Comparison of ENCODE assay signal across 22 cellular contexts in the genomic region with DNA sequence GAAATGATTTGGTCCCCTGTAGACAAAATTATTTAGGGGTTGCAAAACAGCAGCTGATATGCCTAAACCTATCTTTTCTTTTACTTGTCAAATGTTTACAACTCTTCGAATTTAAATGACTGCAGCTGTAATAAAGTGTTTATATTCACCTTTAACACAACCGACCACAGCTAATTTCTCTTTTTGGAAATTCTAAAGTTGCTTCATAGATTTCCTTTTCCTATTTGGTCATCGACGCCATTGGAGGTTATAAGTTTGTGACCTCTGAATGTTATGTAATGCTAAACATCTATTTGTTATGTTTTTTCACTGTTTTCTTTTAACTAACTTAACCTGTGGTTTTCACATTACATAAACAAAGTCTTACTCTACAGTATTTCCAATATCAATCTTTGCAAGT.
DNase-seq lines count a peak whose midpoint lies in the region; ATAC-seq and TF ChIP-seq lines count a peak whose summit lies in the region.
"Had no signal": no experiment of that assay in that cellular context is flagged by ENCODE, and none has a peak within 500 bp of the region (broad histone marks: within the 10 kb centered on the region; RNA-seq: fewer than 3 reads in every experiment).

No MANE protein-coding gene starts in this region.

- no peak for TF ChIP-seq CTCF in PC-3 (conservative IDR thresholded peaks at IDR 0.05; ENCODE audit: low read depth, low read length)

- ATAC-seq in PC-3 (no peak), HG02642 (IDR thresholded peaks at IDR 0.05; ENCODE audit: poor library complexity, unreplicated experiment) (no peak)
- ATAC-seq: CD8-positive, alpha-beta T cell had no signal

- peak; percentile 50 for DNase-seq in H4 (ENCODE audit: low spot score)
- no peak for DNase-seq in PC-3
- DNase-seq in mesenchymal stem cell = peak; percentile 72
- DNase-seq in renal cortical epithelial cell (ENCODE audit: low read depth) = peak; percentile 9
- no peak for DNase-seq in DMS 273 treated with DMSO at 0.1 percent for 48 hours (lab: John Stamatoyannopoulos, UW)
- DNase-seq in effector memory CD4-positive, alpha-beta T cell = no peak
- no peak for DNase-seq in NOMO-1 (lab: John Stamatoyannopoulos, UW; ENCODE audit: unreplicated experiment in 2 of 2)
- DNase-seq: 8988T; AML-193; Caco-2; Calu3; CD4-positive, alpha-beta T cell; CD8-positive, alpha-beta T cell; DMS153; DMS53; DMS79; DND-41; EL; GDM1 had no signal

- H3K36me3 ChIP-seq in PC-3 (ENCODE audit: low read depth, low read length) (no peaks in the 10 kb centered on the region), mesenchymal stem cell (ENCODE audit: control insufficient read depth in 1 of 2, insufficient read depth in 2 of 2, low read depth in 1 of 2, low read length in 2 of 2) (no peaks in the 10 kb centered on the region)
- no peaks in the 10 kb centered on the region for H3K36me3 ChIP-seq in effector memory CD4-positive, alpha-beta T cell (ENCODE audit: control insufficient read depth, insufficient read depth, low read length)
- H3K36me3 ChIP-seq: BLaER1 treated with 17β-estradiol and CSF1 and Interleukin-3, amounts not matched to agents 10 nM and 100 nM had no signal

- H3K23ac ChIP-seq in mesenchymal stem cell (ENCODE audit: low read length in 2 of 2) = no peak overlapping the region

- no peak overlapping the region for H2BK15ac ChIP-seq in mesenchymal stem cell (ENCODE audit: low read depth, poor library complexity, severe bottlenecking)

- H3K9me2 ChIP-seq in PC-3 (replicated peaks; ENCODE audit: low read length) = no peaks in the 10 kb centered on the region

- H2AFZ ChIP-seq in PC-3 (ENCODE audit: low read length) = 0 out of 2 replicates have a peak overlapping the region, but pooled peaks have one; percentile 28
- no peak overlapping the region for H2AFZ ChIP-seq in mesenchymal stem cell (ENCODE audit: low read depth, low read length)

- H3K14ac ChIP-seq in mesenchymal stem cell (ENCODE audit: low read length in 2 of 2) = no peak overlapping the region

- H2BK12ac ChIP-seq in mesenchymal stem cell (ENCODE audit: low read length in 2 of 2) = no peak overlapping the region

- H3K4me2 ChIP-seq in PC-3 (ENCODE audit: low read length) (no peak overlapping the region), mesenchymal stem cell (ENCODE audit: low read length, poor library complexity, severe bottlenecking) (no peak overlapping the region)
- H3K4me2 ChIP-seq: BLaER1 treated with 17β-estradiol and CSF1 and Interleukin-3, amounts not matched to agents 10 nM and 100 nM had no signal

- no peaks in the 10 kb centered on the region for H4K20me1 ChIP-seq in PC-3 (ENCODE audit: low read length)
- H4K20me1 ChIP-seq: BLaER1 treated with 17β-estradiol and CSF1 and Interleukin-3, amounts not matched to agents 10 nM and 100 nM had no signal

- H3F3A ChIP-seq in PC-3 (ENCODE audit: low read length, unreplicated experiment) = no peaks in the 10 kb centered on the region

- H3K27ac ChIP-seq in PC-3 (ENCODE audit: low read length) (no peak overlapping the region), mesenchymal stem cell (ENCODE audit: low read length, poor library complexity, severe bottlenecking) (no peak overlapping the region)
- H3K27ac ChIP-seq in effector memory CD4-positive, alpha-beta T cell (ENCODE audit: insufficient read depth, low read length, poor library complexity, severe bottlenecking) = no peak overlapping the region
- H3K27ac ChIP-seq: BLaER1 treated with 17β-estradiol and CSF1 and Interleukin-3, amounts not matched to agents 10 nM and 100 nM; C4-2B had no signal

- no TSS peak for BruUV-seq in PC-3 (replicated peaks; lab: Mats Ljungman, UMichigan)

- no peaks in the 10 kb centered on the region for H3K4me1 ChIP-seq in PC-3 (ENCODE audit: insufficient read depth, low read length)
- H3K4me1 ChIP-seq in mesenchymal stem cell (ENCODE audit: control insufficient read depth, insufficient read depth, low read depth, low read length) = no peaks in the 10 kb centered on the region
- no peaks in the 10 kb centered on the region for H3K4me1 ChIP-seq in effector memory CD4-positive, alpha-beta T cell (ENCODE audit: control insufficient read depth, insufficient read depth, low read length, poor library complexity, severe bottlenecking)
- H3K4me1 ChIP-seq: Caco-2 had no signal

- H3K27me3 ChIP-seq in PC-3 (ENCODE audit: low read length) (no peaks in the 10 kb centered on the region), mesenchymal stem cell (ENCODE audit: control insufficient read depth in 1 of 2, insufficient read depth in 1 of 2, low read length in 2 of 2) (no peaks in the 10 kb centered on the region)
- no peaks in the 10 kb centered on the region for H3K27me3 ChIP-seq in effector memory CD4-positive, alpha-beta T cell (replicated peaks; ENCODE audit: control insufficient read depth, insufficient read depth, low read length, poor library complexity, severe bottlenecking)
- H3K27me3 ChIP-seq: BLaER1 treated with 17β-estradiol and CSF1 and Interleukin-3, amounts not matched to agents 10 nM and 100 nM had no signal

- no peak overlapping the region for H2BK5ac ChIP-seq in mesenchymal stem cell (ENCODE audit: low read depth, low read length, poor library complexity, severe bottlenecking)

- CTCF ChIA-PET in PC-3 (lab: Charles Lee) = no interaction called here

- H3K18ac ChIP-seq in mesenchymal stem cell (ENCODE audit: low read depth in 1 of 2, low read length in 2 of 2) = no peak overlapping the region

- no peak overlapping the region for H3K9ac ChIP-seq in PC-3 (ENCODE audit: low read length)
- no peak overlapping the region for H3K9ac ChIP-seq in mesenchymal stem cell (ENCODE audit: low read length)
- H3K9ac ChIP-seq: BLaER1 treated with 17β-estradiol and CSF1 and Interleukin-3, amounts not matched to agents 10 nM and 100 nM had no signal

- POLR2A ChIA-PET in PC-3 (lab: Charles Lee; ENCODE audit: unreplicated experiment) = no interaction called here

- no peak overlapping the region for H2AK5ac ChIP-seq in mesenchymal stem cell (ENCODE audit: low read length, severe bottlenecking)

- H2BK120ac ChIP-seq in mesenchymal stem cell (ENCODE audit: low read depth, low read length) = no peak overlapping the region

- WGBS in mesenchymal stem cell = 65% methylated on average over 2 of the region's 4 CpGs

- no peak overlapping the region for H3K4ac ChIP-seq in mesenchymal stem cell (ENCODE audit: low read depth in 1 of 2, low read length in 2 of 2)

- no peaks in the 10 kb centered on the region for H3K79me1 ChIP-seq in mesenchymal stem cell (replicated peaks; ENCODE audit: low read length, poor library complexity, severe bottlenecking)

- H4K8ac ChIP-seq in mesenchymal stem cell (ENCODE audit: low read length) = no peak overlapping the region

- intact Hi-C loops in PC-3 (cut with micrococcal nuclease) = no loop called here

- H3K79me2 ChIP-seq in PC-3 (ENCODE audit: low read length) = no peaks in the 10 kb centered on the region

- H3K4me3 ChIP-seq in PC-3 (ENCODE audit: low read length) = no peak overlapping the region
- no peak overlapping the region for H3K4me3 ChIP-seq in mesenchymal stem cell (ENCODE audit: insufficient read depth in 1 of 2, low read depth in 1 of 2, low read length in 2 of 2)
- H3K4me3 ChIP-seq in effector memory CD4-positive, alpha-beta T cell (ENCODE audit: insufficient read depth, low read depth, low read length, poor library complexity, severe bottlenecking) = no peak overlapping the region
- H3K4me3 ChIP-seq: BLaER1 treated with 17β-estradiol and CSF1 and Interleukin-3, amounts not matched to agents 10 nM and 100 nM had no signal

- H3K9me3 ChIP-seq in PC-3 (ENCODE audit: low read length) (no peaks in the 10 kb centered on the region), mesenchymal stem cell (ENCODE audit: control insufficient read depth, low read length) (no peaks in the 10 kb centered on the region)
- H3K9me3 ChIP-seq in effector memory CD4-positive, alpha-beta T cell (ENCODE audit: control insufficient read depth, low read length) = no peaks in the 10 kb centered on the region
- H3K9me3 ChIP-seq: BLaER1 treated with 17β-estradiol and CSF1 and Interleukin-3, amounts not matched to agents 10 nM and 100 nM; Caco-2 had no signal

- no peak overlapping the region for H4K91ac ChIP-seq in mesenchymal stem cell (ENCODE audit: low read length)

Comparison
In these comparisons a context has a peak if more than half of its experiments do, and no peak if none do; other contexts are left out.
1. DNase-seq: peak in H4 (single experiment), mesenchymal stem cell (single experiment) and renal cortical epithelial cell (single experiment); none in PC-3 (single experiment), DMS 273 treated with DMSO at 0.1 percent for 48 hours (single experiment), effector memory CD4-positive, alpha-beta T cell (0 of 3) and NOMO-1 (0 of 2).